1 cellular context compared by ENCODE assay signal in the genomic region with DNA sequence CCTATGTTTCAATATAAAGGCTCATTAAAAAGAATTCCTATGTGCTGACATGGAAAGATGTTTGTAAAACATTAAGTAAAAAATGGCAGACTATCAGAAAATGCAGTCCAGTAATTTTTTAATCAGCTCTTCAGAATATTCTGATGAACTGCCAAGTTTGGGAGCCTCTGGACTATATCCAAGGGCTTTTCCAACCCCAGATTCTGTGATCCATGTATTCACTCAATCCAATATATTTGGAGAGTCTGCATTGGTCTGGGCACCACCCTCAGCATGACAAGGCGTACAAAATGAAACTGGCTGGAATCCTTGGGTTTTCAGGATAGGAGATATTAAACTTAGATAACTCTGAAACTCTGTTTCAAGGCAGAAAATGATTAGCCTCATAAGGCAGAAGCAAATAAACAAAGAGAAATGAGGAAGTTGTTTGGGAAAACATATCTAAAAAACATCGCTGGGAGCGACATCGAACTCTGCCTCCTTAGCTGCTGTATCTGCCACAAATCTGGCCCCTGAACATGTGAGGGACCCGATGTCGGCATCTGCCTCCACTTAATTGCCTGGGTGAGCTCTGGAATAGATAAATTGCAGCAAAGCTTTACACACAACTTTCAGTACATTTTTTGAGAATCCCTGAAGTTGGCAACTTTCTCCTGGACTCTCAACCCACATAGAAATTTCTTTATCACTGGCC.
TF ChIP-seq lines count a peak whose summit lies in the region.

No MANE protein-coding gene starts in this region.

TF ChIP-seq in SK-N-SH, 30 proteins besides CTCF, POLR2A, EP300 and RAD21:
- TF ChIP-seq, protein P1, sequence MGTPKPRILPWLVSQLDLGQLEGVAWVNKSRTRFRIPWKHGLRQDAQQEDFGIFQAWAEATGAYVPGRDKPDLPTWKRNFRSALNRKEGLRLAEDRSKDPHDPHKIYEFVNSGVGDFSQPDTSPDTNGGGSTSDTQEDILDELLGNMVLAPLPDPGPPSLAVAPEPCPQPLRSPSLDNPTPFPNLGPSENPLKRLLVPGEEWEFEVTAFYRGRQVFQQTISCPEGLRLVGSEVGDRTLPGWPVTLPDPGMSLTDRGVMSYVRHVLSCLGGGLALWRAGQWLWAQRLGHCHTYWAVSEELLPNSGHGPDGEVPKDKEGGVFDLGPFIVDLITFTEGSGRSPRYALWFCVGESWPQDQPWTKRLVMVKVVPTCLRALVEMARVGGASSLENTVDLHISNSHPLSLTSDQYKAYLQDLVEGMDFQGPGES (IDR thresholded peaks at IDR 0.05; ENCODE audit: low read depth, low read length): no peak
- TF ChIP-seq, protein P2, sequence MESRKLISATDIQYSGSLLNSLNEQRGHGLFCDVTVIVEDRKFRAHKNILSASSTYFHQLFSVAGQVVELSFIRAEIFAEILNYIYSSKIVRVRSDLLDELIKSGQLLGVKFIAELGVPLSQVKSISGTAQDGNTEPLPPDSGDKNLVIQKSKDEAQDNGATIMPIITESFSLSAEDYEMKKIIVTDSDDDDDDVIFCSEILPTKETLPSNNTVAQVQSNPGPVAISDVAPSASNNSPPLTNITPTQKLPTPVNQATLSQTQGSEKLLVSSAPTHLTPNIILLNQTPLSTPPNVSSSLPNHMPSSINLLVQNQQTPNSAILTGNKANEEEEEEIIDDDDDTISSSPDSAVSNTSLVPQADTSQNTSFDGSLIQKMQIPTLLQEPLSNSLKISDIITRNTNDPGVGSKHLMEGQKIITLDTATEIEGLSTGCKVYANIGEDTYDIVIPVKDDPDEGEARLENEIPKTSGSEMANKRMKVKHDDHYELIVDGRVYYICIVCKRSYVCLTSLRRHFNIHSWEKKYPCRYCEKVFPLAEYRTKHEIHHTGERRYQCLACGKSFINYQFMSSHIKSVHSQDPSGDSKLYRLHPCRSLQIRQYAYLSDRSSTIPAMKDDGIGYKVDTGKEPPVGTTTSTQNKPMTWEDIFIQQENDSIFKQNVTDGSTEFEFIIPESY (IDR thresholded peaks at IDR 0.05; ENCODE audit: borderline replicate concordance, low read depth): no peak
- no peak for TF ChIP-seq TAF1 (IDR thresholded peaks at IDR 0.05; ENCODE audit: borderline replicate concordance, low read depth, low read length)
- no peak for TF ChIP-seq MXI1 (IDR thresholded peaks at IDR 0.05; ENCODE audit: low read depth, low read length)
- TF ChIP-seq SMC3 (IDR thresholded peaks at IDR 0.05; ENCODE audit: low read depth, low read length): no peak
- TF ChIP-seq ELF1 (IDR thresholded peaks at IDR 0.05): no peak
